In genomic region chr16:14372471-14372870, GRCh38 we compare ENCODE assay signal across 13 cellular contexts.
A peak's percentile ranks its signal among the peaks of the same experiment; 100 is the strongest.
DNase-seq lines count a peak whose midpoint lies in the region; ATAC-seq and TF ChIP-seq lines count a peak whose summit lies in the region.
"Had no signal": no experiment of that assay in that cellular context is flagged by ENCODE, and none has a peak within 500 bp of the region (broad histone marks: within the 10 kb centered on the region; RNA-seq: fewer than 3 reads in every experiment).

No MANE protein-coding gene starts in this region.

- H3K4me1 ChIP-seq in heart right ventricle (peaks cover 0 to 6% (median 0%) of the 10 kb centered on the region in 9 donors), SJCRH30 (peaks cover 9% of the 10 kb centered on the region), neural progenitor cell (peaks cover 8% of the 10 kb centered on the region), mammary epithelial cell (ENCODE audit: insufficient read depth, low read length) (peaks cover 16% of the 10 kb centered on the region), psoas muscle (peaks cover 3% of the 10 kb centered on the region)

- ATAC-seq in Right ventricle myocardium superior (ENCODE audit: poor library complexity) (peak; percentile 22), heart right ventricle (no peak), psoas muscle (no peak)

- no peak overlapping the region for H3K4me3 ChIP-seq in heart right ventricle
- no peak overlapping the region for H3K4me3 ChIP-seq in NB4 (ENCODE audit: low read depth, low read length)
- no peak overlapping the region for H3K4me3 ChIP-seq in SJCRH30
- H3K4me3 ChIP-seq in neural progenitor cell, result no peak overlapping the region
- H3K4me3 ChIP-seq in mammary epithelial cell (replicated peaks in 1 of 3; ENCODE audit: insufficient read depth in 1 of 3, low read depth in 2 of 3, low read length in 3 of 3), result no peak overlapping the region
- no peak overlapping the region for H3K4me3 ChIP-seq in psoas muscle
- H3K4me3 ChIP-seq: PC-9 had no signal

- WGBS in heart right ventricle, 2 donors, result 58% methylated on average over 10 of the region's 10 CpGs
- 100% methylated on average over 7 of the region's 10 CpGs for WGBS in mammary epithelial cell (ENCODE audit: low coverage, missing lambda C conversion rate)
- WGBS in psoas muscle, 3 donors, result 38 to 62% (median 42%) methylated on average over 10 of the region's 10 CpGs

- TF ChIP-seq CTCF in heart right ventricle (IDR thresholded peaks at IDR 0.05) (no peak), NB4 (IDR thresholded peaks at IDR 0.05; ENCODE audit: low read depth, low read length) (no peak), neural progenitor cell (IDR thresholded peaks at IDR 0.05) (no peak), mammary epithelial cell (conservative IDR thresholded peaks at IDR 0.05 in 1 of 2, IDR thresholded peaks at IDR 0.05 in 1 of 2; ENCODE audit: extremely low read depth in 1 of 2, insufficient read depth in 1 of 2, low read depth in 1 of 2, low read length in 2 of 2) (no peak), psoas muscle (IDR thresholded peaks at IDR 0.05) (no peak)

- H3F3A ChIP-seq in neural progenitor cell (ENCODE audit: low read depth), result no peaks in the 10 kb centered on the region

- CTCF ChIA-PET in mammary epithelial cell (lab: Charles Lee; ENCODE audit: low non-redundant PET), result no interaction called here

- H3K27ac ChIP-seq in heart right ventricle, result no peak overlapping the region
- H3K27ac ChIP-seq in SJCRH30, result no peak overlapping the region
- H3K27ac ChIP-seq in neural progenitor cell, result no peak overlapping the region
- no peak overlapping the region for H3K27ac ChIP-seq in mammary epithelial cell (ENCODE audit: insufficient read depth, low read depth, low read length)
- H3K27ac ChIP-seq in psoas muscle, result no peak overlapping the region
- H3K27ac ChIP-seq: PC-9 had no signal

- no peaks in the 10 kb centered on the region for H3K36me3 Mint-ChIP-seq in neural progenitor cell

- H3K4me1 Mint-ChIP-seq in neural progenitor cell, result peaks cover 20% of the 10 kb centered on the region

- TF ChIP-seq POLR2A in NB4 (IDR thresholded peaks at IDR 0.05; ENCODE audit: extremely low read depth, insufficient read length), result no peak

- intact Hi-C loops in Right ventricle myocardium superior (cut with DNase I), result no loop called here
- intact Hi-C loops in heart right ventricle (cut with DNase I), result no loop called here
- intact Hi-C loops in mammary epithelial cell (cut with micrococcal nuclease), result no loop called here
- intact Hi-C loops in psoas muscle (cut with DNase I), result no loop called here

- H3K4me3 Mint-ChIP-seq in neural progenitor cell, result no peak overlapping the region
- H3K4me3 Mint-ChIP-seq: T-helper 1 cell treated with Interleukin-12 subunit alpha and Interleukin-12 subunit beta and Interleukin-4 antibody, amounts not matched to agents 30 μg/mL and 1 μg/mL, for 36 hours had no signal

- H2AFZ ChIP-seq in neural progenitor cell (replicated peaks) (no peak overlapping the region), mammary epithelial cell (ENCODE audit: low read depth, low read length) (no peak overlapping the region)
- H2AFZ ChIP-seq: PC-9 had no signal

- BruUV-seq in mammary epithelial cell (replicated peaks; lab: Mats Ljungman, UMichigan), result no TSS peak

- in situ Hi-C loops in mammary epithelial cell (cut with MboI; ENCODE audit: low sequenced_read_pairs in 2 of 2), result no loop called here

- H3K9ac ChIP-seq in neural progenitor cell (no peak overlapping the region), mammary epithelial cell (ENCODE audit: insufficient read depth, low read length) (no peak overlapping the region)

- dilution Hi-C loops in mammary epithelial cell (cut with HindIII; ENCODE audit: low sequenced_read_pairs), result no loop called here

- H3K36me3 ChIP-seq in heart right ventricle, result no peaks in the 10 kb centered on the region
- no peaks in the 10 kb centered on the region for H3K36me3 ChIP-seq in SJCRH30
- H3K36me3 ChIP-seq in neural progenitor cell, result no peaks in the 10 kb centered on the region
- no peaks in the 10 kb centered on the region for H3K36me3 ChIP-seq in mammary epithelial cell (ENCODE audit: insufficient read depth, low read length)
- H3K36me3 ChIP-seq in psoas muscle (ENCODE audit: insufficient read depth in 1 of 2, low read depth in 1 of 2), result no peaks in the 10 kb centered on the region

- no peaks in the 10 kb centered on the region for H3K79me2 ChIP-seq in neural progenitor cell (ENCODE audit: low read depth)
- H3K79me2 ChIP-seq in mammary epithelial cell (ENCODE audit: insufficient read depth, low read length), result no peaks in the 10 kb centered on the region

- DNase-seq in Right ventricle myocardium superior, result no peak
- DNase-seq in heart right ventricle, result no peak
- peak; percentile 16 for DNase-seq in NB4 (ENCODE audit: low read depth)
- DNase-seq in SJCRH30, result peak; percentile 57 to 65
- peak; percentile 28 for DNase-seq in neural progenitor cell (ENCODE audit: low spot score)
- no peak for DNase-seq in mammary epithelial cell
- no peak for DNase-seq in psoas muscle
- no peak for DNase-seq in hypothalamus (lab: John Stamatoyannopoulos, UW)
- DNase-seq: ACHN, Kasumi-1, NCI-H1417 treated with DMSO at 0.1 percent for 48 hours, PC-9 had no signal

- H3K27me3 ChIP-seq in heart right ventricle (no peaks in the 10 kb centered on the region), SJCRH30 (no peaks in the 10 kb centered on the region), neural progenitor cell (no peaks in the 10 kb centered on the region), mammary epithelial cell (ENCODE audit: insufficient read depth, low read length) (no peaks in the 10 kb centered on the region), psoas muscle (ENCODE audit: insufficient read depth in 3 of 3, low read length in 2 of 3) (no peaks in the 10 kb centered on the region)

- H3K27ac Mint-ChIP-seq in neural progenitor cell, result no peak overlapping the region
- H3K27ac Mint-ChIP-seq: T-helper 1 cell treated with Interleukin-12 subunit alpha and Interleukin-12 subunit beta and Interleukin-4 antibody, amounts not matched to agents 30 μg/mL and 1 μg/mL, for 36 hours had no signal

- H3K4me2 ChIP-seq in neural progenitor cell (no peak overlapping the region), mammary epithelial cell (ENCODE audit: insufficient read depth, low read depth, low read length) (no peak overlapping the region)
- H3K4me2 ChIP-seq: PC-9 had no signal

- H4K20me1 ChIP-seq in neural progenitor cell (ENCODE audit: low read depth), result no peaks in the 10 kb centered on the region
- H4K20me1 ChIP-seq in mammary epithelial cell (ENCODE audit: insufficient read depth, low read length), result no peaks in the 10 kb centered on the region

- no peaks in the 10 kb centered on the region for H3K9me3 ChIP-seq in heart right ventricle
- H3K9me3 ChIP-seq in SJCRH30 (replicated peaks), result no peaks in the 10 kb centered on the region
- H3K9me3 ChIP-seq in neural progenitor cell (ENCODE audit: low read depth), result no peaks in the 10 kb centered on the region
- no peaks in the 10 kb centered on the region for H3K9me3 ChIP-seq in mammary epithelial cell (replicated peaks; ENCODE audit: insufficient read depth, low read length)
- no peaks in the 10 kb centered on the region for H3K9me3 ChIP-seq in psoas muscle

- peaks cover 20% of the 10 kb centered on the region for H3K27me3 Mint-ChIP-seq in neural progenitor cell (ENCODE audit: insufficient read depth, low read depth)

- no peaks in the 10 kb centered on the region for H3K9me3 Mint-ChIP-seq in neural progenitor cell
- H3K9me3 Mint-ChIP-seq: T-helper 1 cell treated with Interleukin-12 subunit alpha and Interleukin-12 subunit beta and Interleukin-4 antibody, amounts not matched to agents 30 μg/mL and 1 μg/mL, for 36 hours had no signal

Comparison
In these comparisons a context has a peak if more than half of its experiments do, and no peak if none do; other contexts are left out.
1. DNase-seq: peak in NB4 (single experiment), SJCRH30 (2 of 2) and neural progenitor cell (single experiment); none in Right ventricle myocardium superior (single experiment), heart right ventricle (0 of 2), mammary epithelial cell (single experiment), psoas muscle (0 of 2) and hypothalamus (0 of 51).